Comparison of ENCODE assay signal across 8 cellular contexts in genomic region chr17:68035131-68035522, GRCh38. TPM values are rescaled to one million over a fixed set of nuclear protein-coding genes. Genes with fewer than 3 reads are reported as not detected.
DNase-seq lines count a peak whose midpoint lies in the region; ATAC-seq and TF ChIP-seq lines count a peak whose summit lies in the region.

No MANE protein-coding gene starts in this region.

- 0% methylated on average over 13 of the region's 27 CpGs; no CpG with 5 or more reads in 1 of the 2 experiments for WGBS in IMR-90 (ENCODE audit: extremely low coverage in 2 of 2, insufficient read length in 1 of 2), 2 experiments
- 5% methylated on average over 20 of the region's 27 CpGs for WGBS in hepatocyte (ENCODE audit: low lambda C conversion rate, missing lambda C conversion rate)

- H3K9me1 ChIP-seq in IMR-90 (ENCODE audit: insufficient read depth, low read length), result no peaks in the 10 kb centered on the region

- H2AK9ac ChIP-seq in IMR-90 (replicated peaks; ENCODE audit: low read depth, low read length, poor library complexity), result no peak overlapping the region

- H3K4me1 ChIP-seq in IMR-90 (ENCODE audit: control insufficient read depth, insufficient read depth, low read length), result no peaks in the 10 kb centered on the region; the same call in 1 of the 2 replicates
- H3K4me1 ChIP-seq in hepatocyte (ENCODE audit: insufficient read depth), result peaks cover 8% of the 10 kb centered on the region

- H2BK20ac ChIP-seq in IMR-90 (ENCODE audit: low read depth, low read length), result no peak overlapping the region

- H3K18ac ChIP-seq in IMR-90 (ENCODE audit: low read depth, low read length), result no peak overlapping the region

- H3K23ac ChIP-seq in IMR-90 (ENCODE audit: low read depth, low read length), result no peak overlapping the region

- H2AK5ac ChIP-seq in IMR-90 (ENCODE audit: low read depth, low read length), result no peak overlapping the region

- TF ChIP-seq RAD21 in IMR-90 (IDR thresholded peaks at IDR 0.05; ENCODE audit: low read length), result no peak

- intact Hi-C loops in IMR-90 (cut with micrococcal nuclease), result no loop called here

- peak overlapping the region; percentile 16; the same call in 1 of the 2 replicates for H3K4me2 ChIP-seq in IMR-90 (ENCODE audit: low read depth, low read length)
- peak overlapping the region; percentile 75 for H3K4me2 ChIP-seq in hepatocyte

- H4K8ac ChIP-seq in IMR-90 (ENCODE audit: low read depth in 2 of 2, low read length in 2 of 2), result no peak overlapping the region; a peak in 1 of 4 replicates

- no peak overlapping the region for H3K56ac ChIP-seq in IMR-90 (ENCODE audit: extremely low read depth, insufficient read depth, low read length)

- no peak overlapping the region for H2AFZ ChIP-seq in IMR-90 (replicated peaks; ENCODE audit: low read length, poor library complexity)
- H2AFZ ChIP-seq in hepatocyte, result peak overlapping the region; percentile 45

- H4K91ac ChIP-seq in IMR-90 (ENCODE audit: insufficient read depth, low read depth, low read length), result no peak overlapping the region

- H3K27ac ChIP-seq in IMR-90 (ENCODE audit: insufficient read depth, low read length) (no peak overlapping the region), SK-N-MC (peak overlapping the region; percentile 64; the same call in 1 of the 2 replicates), hepatocyte (no peak overlapping the region)

- H3K27me3 ChIP-seq in IMR-90 (ENCODE audit: control insufficient read depth, insufficient read depth, low read length), result no peaks in the 10 kb centered on the region
- H3K27me3 ChIP-seq in hepatocyte, result no peaks in the 10 kb centered on the region

- in situ Hi-C loops in IMR-90 (cut with MboI; ENCODE audit: low sequenced_read_pairs), result no loop called here
- in situ Hi-C loops in ACHN (cut with HindIII; ENCODE audit: low pct_ligation_motif_present, low pct_unique_long_range_greater_than_20kb, low sequenced_read_pairs), result no loop called here

- CTCF ChIA-PET in IMR-90 (lab: Yijun Ruan, JAX), result no interaction called here

- H3K4me3 ChIP-seq in IMR-90 (ENCODE audit: insufficient read depth, low read depth, low read length) (no peak overlapping the region; the same call in 1 of the 2 replicates), SK-N-MC (peak overlapping the region; percentile 50), hepatocyte (peak overlapping the region; percentile 8)

- dilution Hi-C loops in IMR-90 (cut with HindIII; ENCODE audit: low sequenced_read_pairs, unreplicated experiment), result no loop called here

- peaks cover 35% of the 10 kb centered on the region for H3K79me2 ChIP-seq in hepatocyte

- H4K20me1 ChIP-seq in IMR-90 (ENCODE audit: insufficient read depth, low read length), result no peaks in the 10 kb centered on the region
- no peaks in the 10 kb centered on the region for H4K20me1 ChIP-seq in hepatocyte (ENCODE audit: insufficient read depth, poor library complexity, severe bottlenecking)

- POLR2A ChIA-PET in IMR-90 (lab: Charles Lee; ENCODE audit: unreplicated experiment), result interaction anchor here (0.6 kb wide), 1 partner anchor 181 kb away, joined by 3 read pairs; no protein-coding TSS in a partner anchor

- TF ChIP-seq CTCF in IMR-90 (conservative IDR thresholded peaks at IDR 0.05; ENCODE audit: low read depth, low read length), result no peak
- TF ChIP-seq CTCF in hepatocyte (IDR thresholded peaks at IDR 0.05; ENCODE audit: poor library complexity), result no peak

- peak; percentile 93 for DNase-seq in COLO829 (ENCODE audit: low spot score)
- no peak for DNase-seq in IMR-90
- peak; percentile 56 for DNase-seq in SK-N-MC (ENCODE audit: low read depth, low spot score)
- DNase-seq in activated gamma-delta T cell treated with anti-CD3 and anti-CD28 coated beads, Interleukin-2, amount 50 U/mL, for 16 hours (ENCODE audit: low read depth), result peak; percentile 79
- DNase-seq in hepatocyte (ENCODE audit: low spot score), result peak; percentile 97
- DNase-seq in stimulated activated CD4-positive, alpha-beta T cell treated with anti-CD3 and anti-CD28 coated beads, Interleukin-15, amount 100 ng/mL, for 24 hours, result peak; percentile 97
- DNase-seq in ACHN, result no peak

- no peak overlapping the region for H2BK15ac ChIP-seq in IMR-90 (ENCODE audit: low read depth, low read length)

- no peak for TF ChIP-seq POLR2A in IMR-90 (IDR thresholded peaks at IDR 0.05; ENCODE audit: low read depth, low read length)

- H3K9ac ChIP-seq in IMR-90 (ENCODE audit: low read depth, low read length) (no peak overlapping the region), SK-N-MC (ENCODE audit: insufficient read length) (peak overlapping the region; percentile 65)

- no peak overlapping the region for H2BK120ac ChIP-seq in IMR-90 (ENCODE audit: low read depth, low read length)

- no peak overlapping the region for H3K14ac ChIP-seq in IMR-90 (replicated peaks; ENCODE audit: low read depth, low read length)

- peaks cover 14% of the 10 kb centered on the region for H3K36me3 ChIP-seq in IMR-90 (ENCODE audit: control insufficient read depth, insufficient read depth, low read length)
- H3K36me3 ChIP-seq in SK-N-MC (ENCODE audit: insufficient read depth, low read length), result peaks cover 39% of the 10 kb centered on the region
- H3K36me3 ChIP-seq in hepatocyte (replicated peaks; ENCODE audit: insufficient read depth, low read depth), result no peaks in the 10 kb centered on the region

- peaks cover 7 to 20% of the 10 kb centered on the region in 2 experiments for H3K79me1 ChIP-seq in IMR-90 (ENCODE audit: low read depth in 1 of 2, low read length in 2 of 2)

- BruUV-seq in IMR-90 (replicated peaks; lab: Mats Ljungman, UMichigan), result no TSS peak

- no peaks in the 10 kb centered on the region for H3K9me2 ChIP-seq in hepatocyte (replicated peaks; ENCODE audit: insufficient read depth)

- no peak overlapping the region for H4K5ac ChIP-seq in IMR-90 (ENCODE audit: low read depth, low read length)

- peak; percentile 90 for ATAC-seq in GM21619 (IDR thresholded peaks at IDR 0.05; ENCODE audit: unreplicated experiment)
- peak; percentile 87 for ATAC-seq in IMR-90 (ENCODE audit: low read depth)

- H2BK5ac ChIP-seq in IMR-90 (ENCODE audit: low read depth, low read length, poor library complexity, severe bottlenecking), result peak overlapping the region; percentile 49

- no peak overlapping the region for H3K4ac ChIP-seq in IMR-90 (ENCODE audit: low read depth, low read length)

- H3K9me3 ChIP-seq in IMR-90 (ENCODE audit: control insufficient read depth, insufficient read depth, low read length), result no peaks in the 10 kb centered on the region
- no peaks in the 10 kb centered on the region for H3K9me3 ChIP-seq in SK-N-MC (ENCODE audit: low read depth, low read length)
- H3K9me3 ChIP-seq in hepatocyte (ENCODE audit: low read depth), result no peaks in the 10 kb centered on the region

TF ChIP-seq in IMR-90, 13 proteins besides CTCF, POLR2A, EP300 and RAD21:
- TF ChIP-seq RFX5 (IDR thresholded peaks at IDR 0.05; ENCODE audit: low read depth, low read length) (no peak), BHLHE40 (IDR thresholded peaks at IDR 0.05; ENCODE audit: low read depth, low read length) (peak; percentile 35; the same call in 1 of the 2 replicates)
TF ChIP-seq in IMR-90: peak in this region for 1.

RNA-seq across cellular contexts. Expression of gene KPNA2, which starts 0.4 kb away (rescaled TPM):
- total RNA-seq in IMR-90 (2012; rRNA removed) (226 and 262 TPM in 2 replicates), hepatocyte (62.6 and 72.1 TPM in 2 replicates)
- polyA plus RNA-seq in IMR-90 (2012; rRNA removed) (135 and 141 TPM in 2 replicates), hepatocyte (99.5 and 109 TPM in 2 replicates)
- polyA plus RNA-seq in IMR-90 (2012; cell fraction: cytosol; rRNA removed), result 73.4 and 88.6 TPM in 2 replicates
- 53.3 and 67.4 TPM in 2 replicates for polyA plus RNA-seq in IMR-90 (2012; cell fraction: nucleus; rRNA removed; ENCODE audit: low replicate concordance)

RNA-seq across cellular contexts. Expression of gene C17orf58, which starts 38.9 kb away (rescaled TPM):
- total RNA-seq in IMR-90 (2012; rRNA removed) (7.2 and 7.8 TPM in 2 replicates), hepatocyte (14.9 and 16.1 TPM in 2 replicates)
- polyA plus RNA-seq in IMR-90 (2012; rRNA removed) (10.2 and 10.3 TPM in 2 replicates), hepatocyte (12.1 and 18.9 TPM in 2 replicates)
- polyA plus RNA-seq in IMR-90 (2012; cell fraction: cytosol; rRNA removed), result 7.5 and 8.1 TPM in 2 replicates
- polyA plus RNA-seq in IMR-90 (2012; cell fraction: nucleus; rRNA removed; ENCODE audit: low replicate concordance), result 2.8 and 6.2 TPM in 2 replicates

Comparison
In these comparisons a context has a peak if more than half of its experiments do, and no peak if none do; other contexts are left out.
1. DNase-seq: peak in COLO829 (single experiment), SK-N-MC (single experiment), activated gamma-delta T cell treated with anti-CD3 and anti-CD28 coated beads, Interleukin-2, amount 50 U/mL, for 16 hours (single experiment), hepatocyte (single experiment) and stimulated activated CD4-positive, alpha-beta T cell treated with anti-CD3 and anti-CD28 coated beads, Interleukin-15, amount 100 ng/mL, for 24 hours (single experiment); none in IMR-90 (single experiment) and ACHN (single experiment).